ENCODE assay signal across 34 cellular contexts in genomic region chr19:18616023-18616422, GRCh38.
"Had no signal": no experiment of that assay in that cellular context is flagged by ENCODE, and none has a peak within 500 bp of the region (broad histone marks: within the 10 kb centered on the region; RNA-seq: fewer than 3 reads in every experiment).

No MANE protein-coding gene starts in this region.

- H3K9me3 ChIP-seq: MG63 had no signal

- H3K9ac ChIP-seq: KMS-11 had no signal

- H3K27ac ChIP-seq: KMS-11 had no signal

- H3K36me3 ChIP-seq: MG63 had no signal

- DNase-seq: Karpas-422, Kasumi-1, MG63, MM.1S, MV-4-11, NCI-H1048, NCI-H1092, NCI-H1092 treated with DMSO at 0.1 percent for 48 hours, NCI-H1105, NCI-H1105 treated with DMSO at 0.1 percent for 48 hours, NCI-H1417, NCI-H1417 treated with DMSO at 0.1 percent for 48 hours, NCI-H1436, NCI-H1436 treated with DMSO at 0.1 percent for 48 hours, NCI-H146, NCI-H1694, NCI-H1694 treated with DMSO at 0.1 percent for 48 hours, NCI-H187, NCI-H187 treated with DMSO at 0.1 percent for 48 hours, NCI-H1930, NCI-H2029, NCI-H2029 treated with DMSO at 0.1 percent for 48 hours, NCI-H2081, NCI-H2081 treated with DMSO at 0.1 percent for 48 hours, NCI-H2107, NCI-H2171, NCI-H2171 treated with DMSO at 0.1 percent for 48 hours, NCI-H2227 treated with DMSO at 0.1 percent for 48 hours, NCI-H226, NCI-H345, NCI-H446, NCI-H446 treated with DMSO at 0.1 percent for 48 hours, NCI-H510A had no signal

- H3K4me2 ChIP-seq: KMS-11 had no signal

- H3K4me3 ChIP-seq: MG63 had no signal
